ENCODE assay signal across 24 cellular contexts in genomic region chrY:7881696-7882095, GRCh38.
"Had no signal": no experiment of that assay in that cellular context is flagged by ENCODE, and none has a peak within 500 bp of the region (broad histone marks: within the 10 kb centered on the region; RNA-seq: fewer than 3 reads in every experiment).

No MANE protein-coding gene starts in this region.

- DNase-seq: colonic mucosa; effector CD8-positive, alpha-beta T cell; endodermal cell; foreskin melanocyte; glutamatergic neuron; heart right ventricle; hippocampal formation; left cardiac atrium; left ventricle myocardium superior; lower lobe of right lung; naive thymus-derived CD8-positive, alpha-beta T cell; nephron progenitor cell; pancreas; right lobe of liver; stimulated activated CD4-positive, alpha-beta T cell treated with anti-CD3 and anti-CD28 coated beads, Interleukin-12 subunit alpha, Interleukin-12 subunit beta, amount 100 ng/mL, for 4 hours; stimulated activated CD4-positive, alpha-beta T cell treated with anti-CD3 and anti-CD28 coated beads, Interleukin-1b, Interleukin-23, amount 100 ng/mL, for 48 hours; stimulated activated CD4-positive, alpha-beta T cell treated with anti-CD3 and anti-CD28 coated beads, Interleukin-4, amount 100 ng/mL, for 1 hour; stimulated activated naive CD4-positive, alpha-beta T cell treated with Interleukin-2 at 50 U/mL for 16 hours; stomach; thyroid gland had no signal

- H3K4me1 ChIP-seq: colonic mucosa, esophagus muscularis mucosa, heart right ventricle, lower lobe of right lung, pancreas, right lobe of liver, stomach, thyroid gland, vagina had no signal

- H3K9me3 ChIP-seq: colonic mucosa, esophagus muscularis mucosa, heart right ventricle, lower lobe of right lung, pancreas, right lobe of liver, stomach, thyroid gland, vagina had no signal

- H3K4me3 ChIP-seq: colonic mucosa, esophagus muscularis mucosa, heart right ventricle, lower lobe of right lung, pancreas, right lobe of liver, smooth muscle cell, stomach, thyroid gland, vagina had no signal

- H3K27ac ChIP-seq: colonic mucosa, esophagus muscularis mucosa, heart right ventricle, lower lobe of right lung, pancreas, right lobe of liver, stomach, thyroid gland, vagina had no signal

- H3K27me3 ChIP-seq: colonic mucosa, esophagus muscularis mucosa, heart right ventricle, pancreas, right lobe of liver, stomach, thyroid gland, vagina had no signal

- H3K36me3 ChIP-seq: colonic mucosa, esophagus muscularis mucosa, heart right ventricle, lower lobe of right lung, pancreas, right lobe of liver, stomach, thyroid gland, vagina had no signal

- ATAC-seq: heart right ventricle; left cardiac atrium; left ventricle myocardium superior; lower lobe of right lung; naive thymus-derived CD8-positive, alpha-beta T cell; pancreas; right lobe of liver; stimulated activated effector memory CD8-positive, alpha-beta T cell treated with anti-CD3 and anti-CD28 coated beads, Interleukin-12 subunit alpha, Interleukin-12 subunit beta, amount 100 ng/mL, for 72 hours had no signal
